22 cellular contexts compared by ENCODE assay signal in genomic region chr5:53359906-53360305, GRCh38.
A peak's percentile ranks its signal among the peaks of the same experiment; 100 is the strongest.
DNase-seq lines count a peak whose midpoint lies in the region; ATAC-seq and TF ChIP-seq lines count a peak whose summit lies in the region.
"Had no signal": no experiment of that assay in that cellular context is flagged by ENCODE, and none has a peak within 500 bp of the region (broad histone marks: within the 10 kb centered on the region; RNA-seq: fewer than 3 reads in every experiment).

No MANE protein-coding gene starts in this region.

- no peak overlapping the region for H2BK12ac ChIP-seq in mesenchymal stem cell (ENCODE audit: low read length in 2 of 2)

- peaks cover 79% of the 10 kb centered on the region for H3K4me1 Mint-ChIP-seq in chondrocyte (ENCODE audit: low read depth)

- no peak overlapping the region for H2BK120ac ChIP-seq in mesenchymal stem cell (ENCODE audit: low read depth, low read length)

- H3K14ac ChIP-seq in mesenchymal stem cell (ENCODE audit: low read length in 2 of 2): no peak overlapping the region

- no peak overlapping the region for H3K4me2 ChIP-seq in mesenchymal stem cell (ENCODE audit: low read length, poor library complexity, severe bottlenecking)

- H2AFZ ChIP-seq in ACC112 (ENCODE audit: low read length, unreplicated experiment): peak overlapping the region; percentile 76
- no peak overlapping the region for H2AFZ ChIP-seq in mesenchymal stem cell (ENCODE audit: low read depth, low read length)

- H3K9me3 ChIP-seq in mesenchymal stem cell (ENCODE audit: control insufficient read depth, low read length): no peaks in the 10 kb centered on the region
- H3K9me3 ChIP-seq: neutrophil, sigmoid colon, vagina had no signal

- H3K27me3 ChIP-seq in ACC112 (ENCODE audit: insufficient read depth, low read length): no peaks in the 10 kb centered on the region
- no peaks in the 10 kb centered on the region for H3K27me3 ChIP-seq in mesenchymal stem cell (ENCODE audit: control insufficient read depth in 1 of 2, insufficient read depth in 1 of 2, low read length in 2 of 2)
- H3K27me3 ChIP-seq: cardiac muscle cell, neutrophil, sigmoid colon, vagina had no signal

- no peak overlapping the region for H2BK5ac ChIP-seq in mesenchymal stem cell (ENCODE audit: low read depth, low read length, poor library complexity, severe bottlenecking)

- DNase-seq in HT1080 (ENCODE audit: low read depth): peak; percentile 79
- no peak for DNase-seq in chondrocyte (ENCODE audit: low spot score)
- no peak for DNase-seq in mesenchymal stem cell
- no peak for DNase-seq in SK-N-DZ (ENCODE audit: low spot score)
- no peak for DNase-seq in activated CD4-positive, CD25-positive, alpha-beta regulatory T cell treated with anti-CD3 and anti-CD28 coated beads, Interleukin-2, amount 50 U/mL, for 72 hours
- DNase-seq: activated CD4-positive, alpha-beta memory T cell treated with anti-CD3 and anti-CD28 coated beads for 36 hours; activated T-cell treated with anti-CD3 and anti-CD28 coated beads, Interleukin-2, amount 50 U/mL, for 4 hours; COR-L47; effector memory CD4-positive, alpha-beta T cell; MV-4-11; NCI-H2107; NCI-H82; sigmoid colon had no signal

- no peak overlapping the region for H4K91ac ChIP-seq in mesenchymal stem cell (ENCODE audit: low read length)

- no peak for TF ChIP-seq CTCF in chondrocyte (IDR thresholded peaks at IDR 0.05)

- H3K4ac ChIP-seq in mesenchymal stem cell (ENCODE audit: low read depth in 1 of 2, low read length in 2 of 2): no peak overlapping the region

- peaks cover 73% of the 10 kb centered on the region for H3K4me1 ChIP-seq in ACC112 (ENCODE audit: control insufficient read depth, insufficient read depth, low read length, unreplicated experiment)
- H3K4me1 ChIP-seq in mesenchymal stem cell (ENCODE audit: control insufficient read depth, insufficient read depth, low read depth, low read length): peaks cover 1% of the 10 kb centered on the region
- H3K4me1 ChIP-seq: sigmoid colon, vagina had no signal

- H3K4me3 ChIP-seq in ACC112 (ENCODE audit: low read depth, low read length): peak overlapping the region; percentile 29
- no peak overlapping the region for H3K4me3 ChIP-seq in mesenchymal stem cell (ENCODE audit: insufficient read depth in 1 of 2, low read depth in 1 of 2, low read length in 2 of 2)
- H3K4me3 ChIP-seq: cardiac muscle cell, sigmoid colon, vagina had no signal

- H3K36me3 ChIP-seq in ACC112 (ENCODE audit: insufficient read depth, low read length): no peaks in the 10 kb centered on the region
- no peaks in the 10 kb centered on the region for H3K36me3 ChIP-seq in mesenchymal stem cell (ENCODE audit: control insufficient read depth in 1 of 2, insufficient read depth in 2 of 2, low read depth in 1 of 2, low read length in 2 of 2)
- H3K36me3 ChIP-seq: cardiac muscle cell, neutrophil, sigmoid colon, vagina had no signal

- no peaks in the 10 kb centered on the region for H3K9me3 Mint-ChIP-seq in chondrocyte (ENCODE audit: low read depth)
- H3K9me3 Mint-ChIP-seq: activated CD4-positive, alpha-beta memory T cell treated with anti-CD3 and anti-CD28 coated beads for 36 hours; activated T-cell treated with anti-CD3 and anti-CD28 coated beads, Interleukin-2, amount 50 U/mL, for 4 hours; T-helper 1 cell treated with Interleukin-12 subunit alpha and Interleukin-12 subunit beta and Interleukin-4 antibody, amounts not matched to agents 30 μg/mL and 1 μg/mL, for 36 hours had no signal

- H2BK15ac ChIP-seq in mesenchymal stem cell (ENCODE audit: low read depth, poor library complexity, severe bottlenecking): no peak overlapping the region

- H3K79me1 ChIP-seq in mesenchymal stem cell (replicated peaks; ENCODE audit: low read length, poor library complexity, severe bottlenecking): no peaks in the 10 kb centered on the region

- H3K18ac ChIP-seq in mesenchymal stem cell (ENCODE audit: low read depth in 1 of 2, low read length in 2 of 2): no peak overlapping the region

- no peak overlapping the region for H4K8ac ChIP-seq in mesenchymal stem cell (ENCODE audit: low read length)

- ATAC-seq in HG03439 (IDR thresholded peaks at IDR 0.05; ENCODE audit: unreplicated experiment) (no peak), HG03135 (IDR thresholded peaks at IDR 0.05; ENCODE audit: unreplicated experiment) (no peak)
- ATAC-seq: activated T-cell treated with anti-CD3 and anti-CD28 coated beads, Interleukin-2, amount 50 U/mL, for 4 hours had no signal

- no peaks in the 10 kb centered on the region for H3K36me3 Mint-ChIP-seq in chondrocyte (ENCODE audit: low read depth)
- H3K36me3 Mint-ChIP-seq: activated CD4-positive, alpha-beta memory T cell treated with anti-CD3 and anti-CD28 coated beads for 36 hours; activated naive CD8-positive, alpha-beta T cell had no signal

- H3K27ac ChIP-seq in ACC112 (ENCODE audit: low read depth, low read length): peak overlapping the region; percentile 97
- peak overlapping the region; percentile 13 for H3K27ac ChIP-seq in mesenchymal stem cell (ENCODE audit: low read length, poor library complexity, severe bottlenecking)
- H3K27ac ChIP-seq: cardiac muscle cell, neutrophil, sigmoid colon, vagina, VCaP had no signal

- 63% methylated on average over 2 of the region's 2 CpGs for WGBS in mesenchymal stem cell

- H3K79me2 ChIP-seq in ACC112 (ENCODE audit: control insufficient read depth, insufficient read depth, low read length, unreplicated experiment): no peaks in the 10 kb centered on the region

- H2AK5ac ChIP-seq in mesenchymal stem cell (ENCODE audit: low read length, severe bottlenecking): no peak overlapping the region

- H3K9ac ChIP-seq in mesenchymal stem cell (ENCODE audit: low read length): peak overlapping the region; percentile 77

- no peak overlapping the region for H3K23ac ChIP-seq in mesenchymal stem cell (ENCODE audit: low read length in 2 of 2)

- peak overlapping the region; percentile 6 for H3K4me3 Mint-ChIP-seq in chondrocyte (ENCODE audit: unreplicated experiment)
- H3K4me3 Mint-ChIP-seq: activated CD4-positive, alpha-beta memory T cell treated with anti-CD3 and anti-CD28 coated beads for 36 hours; activated naive CD8-positive, alpha-beta T cell; activated T-cell treated with anti-CD3 and anti-CD28 coated beads, Interleukin-2, amount 50 U/mL, for 4 hours; T-helper 1 cell treated with Interleukin-12 subunit alpha and Interleukin-12 subunit beta and Interleukin-4 antibody, amounts not matched to agents 30 μg/mL and 1 μg/mL, for 36 hours had no signal

- H3K27me3 Mint-ChIP-seq in chondrocyte (ENCODE audit: low read depth): no peaks in the 10 kb centered on the region

- H3K27ac Mint-ChIP-seq in chondrocyte (ENCODE audit: unreplicated experiment): peak overlapping the region; percentile 93
- H3K27ac Mint-ChIP-seq: activated CD4-positive, alpha-beta memory T cell treated with anti-CD3 and anti-CD28 coated beads for 36 hours; activated naive CD8-positive, alpha-beta T cell; T-helper 1 cell treated with Interleukin-12 subunit alpha and Interleukin-12 subunit beta and Interleukin-4 antibody, amounts not matched to agents 30 μg/mL and 1 μg/mL, for 36 hours had no signal
